8 cellular contexts compared by ENCODE assay signal in the genomic region with DNA sequence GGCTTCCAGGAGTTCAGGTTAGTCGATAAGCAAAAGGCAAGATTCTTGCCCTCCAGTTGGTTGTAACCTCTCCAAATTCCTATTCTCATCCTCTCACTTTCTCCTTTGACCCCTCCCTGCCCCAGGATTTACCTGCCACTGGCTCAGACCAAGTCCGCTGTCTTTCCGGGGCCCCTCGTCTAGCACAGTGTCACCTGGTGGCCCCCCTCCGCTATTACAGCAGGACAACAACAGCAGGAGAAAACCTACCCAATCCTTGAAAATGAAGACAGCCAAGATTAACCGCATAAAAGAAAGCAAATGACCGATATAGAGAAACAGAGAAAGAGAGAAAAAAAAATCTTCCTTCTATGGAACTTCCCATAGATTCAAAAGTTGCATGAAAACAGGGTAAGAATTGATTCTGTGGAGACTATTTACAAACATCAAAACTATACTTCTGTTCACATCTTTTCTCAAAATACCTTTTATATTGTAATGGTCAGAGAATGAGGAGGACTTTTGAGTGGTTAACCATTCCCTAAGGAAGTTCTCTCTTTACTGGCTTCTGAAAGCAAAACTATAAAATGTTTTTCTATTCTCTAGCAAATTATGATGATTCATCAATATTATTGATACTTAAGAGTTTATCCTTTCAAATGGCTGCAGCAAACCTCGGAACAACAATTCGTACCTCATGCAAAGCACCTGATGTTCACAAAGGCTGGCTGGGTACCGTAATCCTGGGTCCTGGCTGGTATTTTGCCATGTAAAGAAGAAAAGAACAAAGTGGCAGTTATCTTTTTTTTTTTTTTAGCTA. TPM values are rescaled to one million over a fixed set of nuclear protein-coding genes. Genes with fewer than 3 reads are reported as not detected.
DNase-seq lines count a peak whose midpoint lies in the region; ATAC-seq and TF ChIP-seq lines count a peak whose summit lies in the region.
"Had no signal": no experiment of that assay in that cellular context is flagged by ENCODE, and none has a peak within 500 bp of the region (broad histone marks: within the 10 kb centered on the region; RNA-seq: fewer than 3 reads in every experiment).

No MANE protein-coding gene starts in this region.

- H3K4me3 ChIP-seq in GM12864 (ENCODE audit: low read depth, low read length), result no peak overlapping the region
- H3K4me3 ChIP-seq in right lobe of liver, result no peak overlapping the region

- no peak overlapping the region for H3K27ac ChIP-seq in right lobe of liver

- no peaks in the 10 kb centered on the region for H3K4me1 Mint-ChIP-seq in activated CD8-positive, alpha-beta T cell treated with anti-CD3 and anti-CD28 coated beads, Interleukin-2, amount 10 ng/mL, durations not matched to agents 7 days and 5 days (ENCODE audit: low read depth)
- H3K4me1 Mint-ChIP-seq: T-cell had no signal

- ATAC-seq in HG02759 (IDR thresholded peaks at IDR 0.05; ENCODE audit: unreplicated experiment) (peak; percentile 57), right lobe of liver (peak in 3 of 4 donors; percentile 41 to 48 (median 48))
- ATAC-seq in activated CD8-positive, alpha-beta T cell treated with anti-CD3 and anti-CD28 coated beads, Interleukin-2, amount 10 ng/mL, durations not matched to agents 7 days and 5 days, result no peak
- ATAC-seq: T-cell had no signal

- H3K36me3 ChIP-seq in right lobe of liver, result no peaks in the 10 kb centered on the region

- peaks cover 26% of the 10 kb centered on the region for H3K27me3 Mint-ChIP-seq in activated CD8-positive, alpha-beta T cell treated with anti-CD3 and anti-CD28 coated beads, Interleukin-2, amount 10 ng/mL, durations not matched to agents 7 days and 5 days (ENCODE audit: low read depth)

- no peaks in the 10 kb centered on the region for H3K4me1 ChIP-seq in right lobe of liver

- CTCF ChIA-PET in activated CD8-positive, alpha-beta T cell treated with anti-CD3 and anti-CD28 coated beads, Interleukin-2, amount 10 ng/mL, durations not matched to agents 7 days and 5 days (lab: Charles Lee), result interaction anchor here (1.2 to 2.6 kb wide), 3 partner anchors 279 to 287 kb away, joined by 3 to 10 read pairs (median 9); no protein-coding TSS in a partner anchor

- H3K9me3 Mint-ChIP-seq in activated CD8-positive, alpha-beta T cell treated with anti-CD3 and anti-CD28 coated beads, Interleukin-2, amount 10 ng/mL, durations not matched to agents 7 days and 5 days (ENCODE audit: insufficient read depth), result no peaks in the 10 kb centered on the region

- 30% methylated on average over 10 of the region's 10 CpGs for WGBS in right lobe of liver (ENCODE audit: insufficient coverage, low coverage, low lambda C conversion rate, missing lambda C conversion rate)

- TF ChIP-seq POLR2A in right lobe of liver (IDR thresholded peaks at IDR 0.05), result no peak

- no peak overlapping the region for H3K27ac Mint-ChIP-seq in activated CD8-positive, alpha-beta T cell treated with anti-CD3 and anti-CD28 coated beads, Interleukin-2, amount 10 ng/mL, durations not matched to agents 7 days and 5 days
- H3K27ac Mint-ChIP-seq: T-cell had no signal

- no peaks in the 10 kb centered on the region for H3K9me3 ChIP-seq in right lobe of liver

- TF ChIP-seq CTCF in GM12864 (IDR thresholded peaks at IDR 0.05; ENCODE audit: low read depth, low read length, missing control alignments), result peak; percentile 91
- TF ChIP-seq CTCF in right lobe of liver (IDR thresholded peaks at IDR 0.05), result peak; percentile 11 to 54 (median 34)

- H3K4me3 Mint-ChIP-seq in activated CD8-positive, alpha-beta T cell treated with anti-CD3 and anti-CD28 coated beads, Interleukin-2, amount 10 ng/mL, durations not matched to agents 7 days and 5 days, result no peak overlapping the region
- H3K4me3 Mint-ChIP-seq: T-cell had no signal

- no peaks in the 10 kb centered on the region for H3K36me3 Mint-ChIP-seq in activated CD8-positive, alpha-beta T cell treated with anti-CD3 and anti-CD28 coated beads, Interleukin-2, amount 10 ng/mL, durations not matched to agents 7 days and 5 days (ENCODE audit: low read depth)
- H3K36me3 Mint-ChIP-seq: T-cell had no signal

- POLR2A ChIA-PET in activated CD8-positive, alpha-beta T cell treated with anti-CD3 and anti-CD28 coated beads, Interleukin-2, amount 10 ng/mL, durations not matched to agents 7 days and 5 days (lab: Charles Lee), result no interaction called here

- intact Hi-C loops in right lobe of liver (cut with DNase I), result no loop called here

- no peaks in the 10 kb centered on the region for H3K27me3 ChIP-seq in right lobe of liver

- DNase-seq in GM12864 (ENCODE audit: low read depth) (peak; percentile 5), right lobe of liver (no peak), NCI-H2171 treated with DMSO at 0.1 percent for 48 hours (lab: John Stamatoyannopoulos, UW) (no peak), nucleus accumbens (lab: John Stamatoyannopoulos, UW) (no peak)
- DNase-seq in activated CD8-positive, alpha-beta T cell treated with anti-CD3 and anti-CD28 coated beads, Interleukin-2, amount 10 ng/mL, durations not matched to agents 7 days and 5 days, result peak; percentile 46
- no peak for DNase-seq in activated CD4-positive, CD25-positive, alpha-beta regulatory T cell treated with anti-CD3 and anti-CD28 coated beads, Interleukin-2, amount 50 U/mL, for 72 hours

RNA-seq across cellular contexts. Expression of a gene that starts 10.0 kb away (rescaled TPM):
- not detected for total RNA-seq in activated CD8-positive, alpha-beta T cell treated with anti-CD3 and anti-CD28 coated beads, Interleukin-2, amount 10 ng/mL, durations not matched to agents 7 days and 5 days
- not detected for total RNA-seq in right lobe of liver
- total RNA-seq: T-cell had no signal

Comparison
In these comparisons a context has a peak if more than half of its experiments do, and no peak if none do; other contexts are left out.
1. DNase-seq: peak in GM12864 (single experiment) and activated CD8-positive, alpha-beta T cell treated with anti-CD3 and anti-CD28 coated beads, Interleukin-2, amount 10 ng/mL, durations not matched to agents 7 days and 5 days (single experiment); none in right lobe of liver (0 of 3), NCI-H2171 treated with DMSO at 0.1 percent for 48 hours (single experiment), nucleus accumbens (0 of 56) and activated CD4-positive, CD25-positive, alpha-beta regulatory T cell treated with anti-CD3 and anti-CD28 coated beads, Interleukin-2, amount 50 U/mL, for 72 hours (single experiment).